27 cellular contexts compared by ENCODE assay signal in genomic region chr2:42799881-42800280, GRCh38. TPM values are rescaled to one million over a fixed set of nuclear protein-coding genes. Genes with fewer than 3 reads are reported as not detected.
"Had no signal": no experiment of that assay in that cellular context is flagged by ENCODE, and none has a peak within 500 bp of the region (broad histone marks: within the 10 kb centered on the region; RNA-seq: fewer than 3 reads in every experiment).

No MANE protein-coding gene starts in this region.

- H3K36me3 Mint-ChIP-seq: activated naive CD8-positive, alpha-beta T cell treated with anti-CD3 and anti-CD28 coated beads, Interleukin-2, amount 10 ng/mL, durations not matched to agents 7 days and 5 days; T-cell had no signal

- H3K27me3 Mint-ChIP-seq: activated CD8-positive, alpha-beta T cell treated with anti-CD3 and anti-CD28 coated beads for 36 hours had no signal

- H3K9me3 Mint-ChIP-seq: activated CD8-positive, alpha-beta T cell treated with anti-CD3 and anti-CD28 coated beads for 36 hours; activated naive CD8-positive, alpha-beta T cell treated with anti-CD3 and anti-CD28 coated beads, Interleukin-2, amount 10 ng/mL, durations not matched to agents 7 days and 5 days; activated T-cell treated with anti-CD3 and anti-CD28 coated beads, Interleukin-2, amount 50 U/mL, for 72 hours; activated T-helper 2 cell treated with anti-CD3 and anti-CD28 coated beads, Interferon-gamma antibody, Interleukin-2, Interleukin-4, amounts not matched to agents 10 μg/mL and 5 μg/mL and 100 μg/mL, durations not matched to agents 14 hours and 24 hours and 36 hours; T-cell had no signal

- DNase-seq: activated CD4-positive, alpha-beta T cell treated with anti-CD3 and anti-CD28 coated beads for 4 hours; activated CD8-positive, alpha-beta memory T cell treated with anti-CD3 and anti-CD28 coated beads, Interleukin-2, amount 50 U/mL, for 4 hours; activated CD8-positive, alpha-beta T cell treated with anti-CD3 and anti-CD28 coated beads for 36 hours; activated gamma-delta T cell treated with Interleukin-2 at 50 U/mL for 16 hours; activated naive CD4-positive, alpha-beta T cell treated with anti-CD3 and anti-CD28 coated beads, Interleukin-2, amount 50 U/mL, for 16 hours; activated naive CD8-positive, alpha-beta T cell treated with anti-CD3 and anti-CD28 coated beads, Interleukin-2, amount 10 ng/mL, durations not matched to agents 7 days and 5 days; activated T-cell treated with anti-CD3 and anti-CD28 coated beads, Interleukin-2, amount 50 U/mL, for 72 hours; aorta; body of pancreas; central memory CD4-positive, alpha-beta T cell; MM.1S; NCI-H1105 treated with DMSO at 0.1 percent for 48 hours; NCI-H1436 treated with DMSO at 0.1 percent for 48 hours; NCI-H187; NCI-H2081; NCI-H526; NCI-H774; NK-92 treated with Interleukin-12 subunit alpha and Interleukin-12 subunit beta, amount 100 ng/mL, for 24 hours; OCI-M1; RPMI8226; T-cell; T1000 had no signal

- H3K27ac Mint-ChIP-seq: activated CD8-positive, alpha-beta T cell treated with anti-CD3 and anti-CD28 coated beads for 36 hours; activated naive CD8-positive, alpha-beta T cell treated with anti-CD3 and anti-CD28 coated beads, Interleukin-2, amount 10 ng/mL, durations not matched to agents 7 days and 5 days; activated T-cell treated with anti-CD3 and anti-CD28 coated beads, Interleukin-2, amount 50 U/mL, for 72 hours; activated T-helper 2 cell treated with anti-CD3 and anti-CD28 coated beads, Interferon-gamma antibody, Interleukin-2, Interleukin-4, amounts not matched to agents 10 μg/mL and 5 μg/mL and 100 μg/mL, durations not matched to agents 14 hours and 24 hours and 36 hours; T-cell had no signal

- H3K4me3 Mint-ChIP-seq: activated CD8-positive, alpha-beta T cell treated with anti-CD3 and anti-CD28 coated beads for 36 hours; activated naive CD8-positive, alpha-beta T cell treated with anti-CD3 and anti-CD28 coated beads, Interleukin-2, amount 10 ng/mL, durations not matched to agents 7 days and 5 days; activated T-cell treated with anti-CD3 and anti-CD28 coated beads, Interleukin-2, amount 50 U/mL, for 72 hours; T-cell had no signal

- ATAC-seq: activated CD4-positive, CD25-positive, alpha-beta regulatory T cell treated with anti-CD3 and anti-CD28 coated beads, Interleukin-2, amount 50 U/mL, for 24 hours; activated CD8-positive, alpha-beta T cell treated with anti-CD3 and anti-CD28 coated beads for 36 hours; activated T-cell treated with anti-CD3 and anti-CD28 coated beads, Interleukin-2, amount 50 U/mL, for 72 hours; body of pancreas; Panc1; Right ventricle myocardium inferior had no signal

RNA-seq across cellular contexts. Expression of gene HAAO, which starts 7.5 kb away (rescaled TPM):
- total RNA-seq: bronchial epithelial cell had no signal

RNA-seq across cellular contexts. Expression of gene OXER1, which starts 35.9 kb away (rescaled TPM):
- total RNA-seq: activated naive CD8-positive, alpha-beta T cell treated with anti-CD3 and anti-CD28 coated beads, Interleukin-2, amount 10 ng/mL, durations not matched to agents 7 days and 5 days; bronchial epithelial cell had no signal
